9 cellular contexts compared by ENCODE assay signal in the genomic region with DNA sequence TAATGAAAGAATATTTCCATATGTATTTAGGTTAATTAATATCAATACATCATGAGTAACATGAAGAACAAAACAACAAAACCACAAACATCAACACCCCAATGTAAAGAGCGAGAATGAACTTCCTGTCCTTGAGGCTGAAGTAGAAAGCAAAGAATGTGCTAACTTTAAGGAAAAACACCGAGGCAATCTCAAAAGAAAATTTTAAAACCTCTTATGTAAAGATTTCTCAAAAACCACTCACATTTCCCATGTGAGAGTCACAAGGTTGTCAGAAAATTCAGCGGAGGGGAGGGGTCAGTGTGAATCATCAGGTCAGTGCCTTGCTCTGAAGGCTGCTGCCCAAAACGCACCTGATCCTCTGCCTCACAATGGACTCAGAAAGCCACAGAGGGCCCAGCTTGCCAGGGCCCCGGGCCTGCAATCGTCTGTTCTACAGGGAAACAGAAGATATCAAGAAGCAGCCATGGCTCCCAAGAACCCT. TPM values are rescaled to one million over a fixed set of nuclear protein-coding genes. Genes with fewer than 3 reads are reported as not detected.
DNase-seq lines count a peak whose midpoint lies in the region; ATAC-seq and TF ChIP-seq lines count a peak whose summit lies in the region.
"Had no signal": no experiment of that assay in that cellular context is flagged by ENCODE, and none has a peak within 500 bp of the region (broad histone marks: within the 10 kb centered on the region; RNA-seq: fewer than 3 reads in every experiment).

No MANE protein-coding gene starts in this region.

- peaks cover 63% of the 10 kb centered on the region for H3K36me3 Mint-ChIP-seq in CD4-positive, alpha-beta T cell (ENCODE audit: low read depth)

- no peaks in the 10 kb centered on the region for H3K9me3 ChIP-seq in CD4-positive, alpha-beta T cell (ENCODE audit: control insufficient read depth, low read length)
- H3K9me3 ChIP-seq in PC-9 (ENCODE audit: insufficient read depth, low read depth), result no peaks in the 10 kb centered on the region
- H3K9me3 ChIP-seq in mucosa of descending colon, result no peaks in the 10 kb centered on the region
- no peaks in the 10 kb centered on the region for H3K9me3 ChIP-seq in SJCRH30 (replicated peaks)
- H3K9me3 ChIP-seq: thoracic aorta had no signal

- no peak overlapping the region for H2AFZ ChIP-seq in PC-9

- H3K9me2 ChIP-seq in PC-9 (ENCODE audit: insufficient read depth), result no peaks in the 10 kb centered on the region

- H3K4me1 Mint-ChIP-seq in CD4-positive, alpha-beta T cell (ENCODE audit: low read depth), result peaks cover 42% of the 10 kb centered on the region

- H3F3A ChIP-seq in PC-9 (ENCODE audit: insufficient read depth, low read depth), result peaks cover 9% of the 10 kb centered on the region; the same call in 1 of the 2 replicates

- POLR2A ChIA-PET in CD4-positive, alpha-beta T cell (lab: Charles Lee), result interaction anchor here (0.8 to 1.7 kb wide), 3 partner anchors 11 to 66 kb away, joined by 3 to 13 read pairs (median 4); partner anchors contain the start of gene NPC1
- POLR2A ChIA-PET in PC-9 (lab: Charles Lee; ENCODE audit: unreplicated experiment), result no interaction called here

- peak overlapping the region; percentile 51 for H3K27ac ChIP-seq in CD4-positive, alpha-beta T cell (ENCODE audit: low read depth, low read length)
- peak overlapping the region; percentile 74 for H3K27ac ChIP-seq in PC-9
- peak overlapping the region; percentile 20 for H3K27ac ChIP-seq in brain microvascular endothelial cell
- no peak overlapping the region; the same call in 1 of the 2 replicates for H3K27ac ChIP-seq in SJCRH30
- H3K27ac ChIP-seq: thoracic aorta had no signal

- peaks cover 11% of the 10 kb centered on the region; the same call in 1 of the 2 replicates for H3K79me2 ChIP-seq in PC-9 (ENCODE audit: low read depth)

- H3K4me2 ChIP-seq in PC-9, result peak overlapping the region; percentile 63

- TF ChIP-seq CTCF in CD4-positive, alpha-beta T cell (IDR thresholded peaks at IDR 0.05), result no peak
- TF ChIP-seq CTCF in PC-9 (conservative IDR thresholded peaks at IDR 0.05) (no peak), brain microvascular endothelial cell (IDR thresholded peaks at IDR 0.05; ENCODE audit: low read depth, low read length, missing control alignments) (no peak), mucosa of descending colon (IDR thresholded peaks at IDR 0.05) (no peak)

- ATAC-seq in CD4-positive, alpha-beta T cell (ENCODE audit: poor library complexity), result peak; percentile 46
- ATAC-seq in mucosa of descending colon, result peak; percentile 46
- ATAC-seq in HG02870 (IDR thresholded peaks at IDR 0.05; ENCODE audit: unreplicated experiment), result no peak
- no peak for ATAC-seq in GM21367 (IDR thresholded peaks at IDR 0.05; ENCODE audit: unreplicated experiment)

- no peaks in the 10 kb centered on the region for H3K27me3 Mint-ChIP-seq in CD4-positive, alpha-beta T cell

- H3K36me3 ChIP-seq in PC-9 (ENCODE audit: low read depth) (peaks cover 7% of the 10 kb centered on the region; the same call in 1 of the 2 replicates), brain microvascular endothelial cell (replicated peaks) (peaks cover 26% of the 10 kb centered on the region), mucosa of descending colon (ENCODE audit: low read depth) (no peaks in the 10 kb centered on the region), SJCRH30 (no peaks in the 10 kb centered on the region)

- H3K4me3 Mint-ChIP-seq in CD4-positive, alpha-beta T cell, result peak overlapping the region; percentile 7

- peak overlapping the region; percentile 81 for H3K27ac Mint-ChIP-seq in CD4-positive, alpha-beta T cell

- CTCF ChIA-PET in CD4-positive, alpha-beta T cell (lab: Charles Lee), result interaction anchor here (2.0 kb wide), 1 partner anchor 58 kb away, joined by 4 read pairs; no protein-coding TSS in a partner anchor
- CTCF ChIA-PET in PC-9 (lab: Charles Lee), result interaction anchor here (0.6 kb wide), 1 partner anchor 15 kb away, joined by 6 read pairs; no protein-coding TSS in a partner anchor

- intact Hi-C loops in CD4-positive, alpha-beta T cell (cut with DNase I, micrococcal nuclease), result loop anchor here in 1 of 2 experiments (5.0 kb wide), 1 partner anchor 47 kb away; no protein-coding TSS in a partner anchor
- intact Hi-C loops in PC-9 (cut with micrococcal nuclease; ENCODE audit: unreplicated experiment) (no loop called here), mucosa of descending colon (cut with DNase I, micrococcal nuclease) (no loop called here)

- H3K4me3 ChIP-seq in PC-9 (no peak overlapping the region), brain microvascular endothelial cell (ENCODE audit: low read depth, low read length) (no peak overlapping the region), mucosa of descending colon (no peak overlapping the region), SJCRH30 (no peak overlapping the region)
- H3K4me3 ChIP-seq: thoracic aorta had no signal

- H4K20me1 ChIP-seq in PC-9 (ENCODE audit: insufficient read depth), result no peaks in the 10 kb centered on the region

- H3K4me1 ChIP-seq in PC-9 (replicated peaks; ENCODE audit: insufficient read depth) (peaks cover 21% of the 10 kb centered on the region), mucosa of descending colon (ENCODE audit: low read depth) (peaks cover 4% of the 10 kb centered on the region), SJCRH30 (peaks cover 10% of the 10 kb centered on the region)

- H3K9me3 Mint-ChIP-seq in CD4-positive, alpha-beta T cell, result no peaks in the 10 kb centered on the region

- in situ Hi-C loops in brain microvascular endothelial cell (cut with HindIII; ENCODE audit: low pct_ligation_motif_present, low sequenced_read_pairs), result no loop called here

- no peaks in the 10 kb centered on the region for H3K27me3 ChIP-seq in CD4-positive, alpha-beta T cell (ENCODE audit: control insufficient read depth, insufficient read depth, low read length)
- H3K27me3 ChIP-seq in PC-9 (ENCODE audit: insufficient read depth, low read depth), result no peaks in the 10 kb centered on the region
- H3K27me3 ChIP-seq in brain microvascular endothelial cell (replicated peaks), result no peaks in the 10 kb centered on the region
- no peaks in the 10 kb centered on the region for H3K27me3 ChIP-seq in SJCRH30

- peak in 2 of 10 experiments; percentile 11 to 22 for DNase-seq in CD4-positive, alpha-beta T cell
- DNase-seq in PC-9, result peak; percentile 36 to 76
- peak; percentile 55 for DNase-seq in brain microvascular endothelial cell
- DNase-seq in mucosa of descending colon, result no peak
- no peak for DNase-seq in ecto neural progenitor cell (ENCODE audit: low spot score)
- DNase-seq in SJCRH30, result no peak

- no TSS peak for BruUV-seq in PC-9 (replicated peaks; lab: Mats Ljungman, UMichigan)

RNA-seq across cellular contexts. Expression of gene NPC1, which starts 12.3 kb away (rescaled TPM):
- 10 to 100 TPM; 17.2 to 17.6 TPM for total RNA-seq in CD4-positive, alpha-beta T cell
- 39.6 and 40.9 TPM in 2 replicates for total RNA-seq in PC-9 (2021)
- total RNA-seq in mucosa of descending colon, result 10 to 100 TPM; 35.5 to 51.0 (median 41.2) TPM
- total RNA-seq in SJCRH30 (2014; rRNA removed; shearing (Covaris generic)), result 21.3 and 22.4 TPM in 2 replicates

Comparison
In these comparisons a context has a peak if more than half of its experiments do, and no peak if none do; other contexts are left out.
1. ATAC-seq: peak in CD4-positive, alpha-beta T cell (single experiment) and mucosa of descending colon (single experiment); none in HG02870 (single experiment) and GM21367 (single experiment).
2. DNase-seq: peak in PC-9 (2 of 2) and brain microvascular endothelial cell (single experiment); none in mucosa of descending colon (0 of 3), ecto neural progenitor cell (single experiment) and SJCRH30 (0 of 2).